Comparison of ENCODE assay signal across 8 cellular contexts in the genomic region with DNA sequence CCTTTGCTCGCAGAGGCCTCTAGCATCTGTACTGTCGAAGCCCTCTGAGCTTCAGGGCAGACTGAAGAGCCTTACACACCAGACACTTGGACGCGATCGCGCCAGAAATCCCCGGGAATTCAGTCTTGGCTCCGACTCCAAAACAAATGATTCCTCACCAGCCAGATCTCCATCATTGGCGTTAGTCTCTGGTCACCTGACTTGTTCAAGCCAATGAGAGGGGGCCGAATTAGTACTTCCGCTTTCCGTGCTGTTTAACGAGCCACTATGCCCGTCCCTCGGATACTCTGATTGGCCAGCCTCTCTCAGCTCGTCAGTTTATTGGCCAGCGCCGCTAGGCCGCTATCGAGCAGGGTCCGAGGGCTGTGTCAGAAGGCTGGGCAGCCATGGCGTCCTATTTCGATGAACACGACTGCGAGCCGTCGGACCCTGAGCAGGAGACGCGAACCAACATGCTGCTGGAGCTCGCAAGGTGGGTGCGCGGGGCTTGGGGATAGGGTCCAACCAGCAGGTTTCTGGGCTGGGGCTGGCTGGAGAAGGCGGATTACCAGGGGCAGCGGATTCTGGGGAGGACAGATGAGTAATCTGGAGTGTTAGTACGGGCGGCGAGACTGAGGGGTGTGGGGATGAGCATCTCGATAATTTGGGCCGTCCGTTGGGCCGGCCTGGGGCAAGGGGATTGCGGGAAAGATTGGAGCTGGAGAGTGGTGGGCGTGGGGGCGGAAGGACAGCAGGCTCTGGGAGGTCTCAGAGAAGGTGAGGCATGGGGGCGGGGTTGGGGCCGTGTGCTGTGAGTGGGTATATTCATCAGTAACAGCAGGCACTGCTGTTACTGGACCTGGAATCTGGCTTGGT. TPM values are rescaled to one million over a fixed set of nuclear protein-coding genes. Genes with fewer than 3 reads are reported as not detected.
DNase-seq lines count a peak whose midpoint lies in the region; ATAC-seq, FAIRE-seq and TF ChIP-seq lines count a peak whose summit lies in the region.

A gene with protein sequence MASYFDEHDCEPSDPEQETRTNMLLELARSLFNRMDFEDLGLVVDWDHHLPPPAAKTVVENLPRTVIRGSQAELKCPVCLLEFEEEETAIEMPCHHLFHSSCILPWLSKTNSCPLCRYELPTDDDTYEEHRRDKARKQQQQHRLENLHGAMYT (plus strand): TSS at position 368 of the 855 bp plus-strand sequence. CDS start 19 bp downstream, at position 387.

- no peak within 1 kb of the TSS for H3K23ac ChIP-seq in H1 (ENCODE audit: insufficient read length)

- H4K8ac ChIP-seq in H1 (ENCODE audit: extremely low read depth, insufficient read depth, low read length): peak within 1 kb of the TSS; percentile 93; the same call in 1 of the 2 replicates

- H3K79me2 ChIP-seq in H1 (ENCODE audit: control insufficient read depth in 1 of 2, insufficient read depth in 2 of 2, low read length in 2 of 2): peaks cover 0 to 18% of the 10 kb centered on the region in 2 experiments; a peak in 3 of 4 replicates

- H3K4me3 Mint-ChIP-seq in memory B cell: peak within 1 kb of the TSS; percentile 100

- no peaks in the 10 kb centered on the region for H3K9me3 Mint-ChIP-seq in memory B cell

- CTCF ChIA-PET in H1 (lab: Charles Lee; ENCODE audit: partially characterized antibody): interaction anchor here (0.6 to 2.5 kb wide), 6 partner anchors 9 to 274 kb away, joined by 3 to 6 read pairs (median 4); no protein-coding TSS in a partner anchor

- H4K91ac ChIP-seq in H1 (replicated peaks; ENCODE audit: insufficient read length, low read length): peak within 1 kb of the TSS; percentile 68

- peak within 1 kb of the TSS; percentile 83 for H3K27ac ChIP-seq in H1 (ENCODE audit: low read depth, low read length)

- DNase-seq in COLO829 (ENCODE audit: low spot score) (peak; percentile 97), HTR-8/SVneo (ENCODE audit: insufficient read length, low spot score) (peak; percentile 99), NOMO-1 treated with dmso at 0.1 percent for 144 hours (lab: John Stamatoyannopoulos, UW; ENCODE audit: unreplicated experiment) (peak; percentile 98), H1 (ENCODE audit: low read depth in 1 of 2, low spot score in 2 of 2) (peak; percentile 85 to 91), memory B cell (ENCODE audit: low spot score in 2 of 2) (peak; percentile 72 to 86)
- peak; percentile 66 to 76 (median 72) for DNase-seq in activated CD8-positive, alpha-beta memory T cell treated with anti-CD3 and anti-CD28 coated beads for 48 hours (ENCODE audit: low read depth in 2 of 3, low spot score in 2 of 3)
- DNase-seq in stimulated activated CD8-positive, alpha-beta memory T cell treated with anti-CD3 and anti-CD28 coated beads, Interleukin-12 subunit alpha, Interleukin-12 subunit beta, amount 100 ng/mL, for 24 hours (ENCODE audit: extremely low read depth): peak; percentile 74

- POLR2A ChIA-PET in H1 (lab: Charles Lee; ENCODE audit: partially characterized antibody): interaction anchor here (0.9 to 3.8 kb wide), 15 partner anchors 10 to 241 kb away, joined by 3 to 39 read pairs (median 7); a partner anchor contains a TSS

- no peaks in the 10 kb centered on the region for H3K9me3 ChIP-seq in H1 (ENCODE audit: insufficient read depth in 2 of 2, low read depth in 1 of 2, low read length in 1 of 2)

- H2BK120ac ChIP-seq in H1 (replicated peaks; ENCODE audit: low read depth, low read length): peak within 1 kb of the TSS; percentile 29

- no peak for TF ChIP-seq RAD21 in H1 (IDR thresholded peaks at IDR 0.05 in 1 of 2, conservative IDR thresholded peaks at IDR 0.05 in 1 of 2; ENCODE audit: low read depth in 2 of 2, low read length in 2 of 2)

- FAIRE-seq in HTR-8/SVneo (lab: Jason Lieb, UNC): peak; percentile 96
- FAIRE-seq in H1 (lab: Jason Lieb, UNC): peak; percentile 97

- H2AK5ac ChIP-seq in H1 (ENCODE audit: low read depth, low read length): no peak within 1 kb of the TSS

- H2BK15ac ChIP-seq in H1 (ENCODE audit: low read length): no peak within 1 kb of the TSS

- peak within 1 kb of the TSS; percentile 63 to 94 (median 89) for H3K9ac ChIP-seq in H1 (replicated peaks in 1 of 4; ENCODE audit: extremely low read depth in 1 of 4, low read depth in 3 of 4, low read length in 3 of 4)

- H3K27ac Mint-ChIP-seq in memory B cell: peak within 1 kb of the TSS; percentile 100

- peak within 1 kb of the TSS; percentile 98 for H3K4ac ChIP-seq in H1 (replicated peaks; ENCODE audit: insufficient read length, low read depth, low read length)

- peaks cover 0 to 11% (median 3%) of the 10 kb centered on the region in 4 experiments; a peak in 4 of 7 replicates for H3K4me1 ChIP-seq in H1 (replicated peaks in 1 of 4; ENCODE audit: control insufficient read depth in 3 of 4, insufficient read depth in 4 of 4, low read length in 3 of 4)

- TF ChIP-seq EP300 in H1 (IDR thresholded peaks at IDR 0.05; ENCODE audit: borderline replicate concordance in 1 of 2, low read depth in 2 of 2, low read length in 2 of 2): no peak

- peak within 1 kb of the TSS; percentile 49 for H3K14ac ChIP-seq in H1 (ENCODE audit: insufficient read length)

- H3K27me3 ChIP-seq in H1 (replicated peaks in 1 of 4; ENCODE audit: control insufficient read depth in 3 of 4, extremely low read depth in 1 of 4, insufficient read depth in 3 of 4, low read length in 3 of 4): no peaks in the 10 kb centered on the region

- no peak within 1 kb of the TSS for H2BK12ac ChIP-seq in H1 (ENCODE audit: low read depth, low read length)

- 2% methylated on average over 46 of the region's 46 CpGs; no CpG with 5 or more reads in 1 of the 2 experiments for WGBS in H1 (ENCODE audit: extremely low coverage in 1 of 2, insufficient coverage in 1 of 2, insufficient read length in 1 of 2, insufficient replicate concordance in 2 of 2, low coverage in 1 of 2, low lambda C conversion rate in 2 of 2, missing lambda C conversion rate in 1 of 2), 2 experiments

- H3K56ac ChIP-seq in H1 (replicated peaks; ENCODE audit: insufficient read length, low read depth, low read length): peak within 1 kb of the TSS; percentile 97

- H4K20me1 ChIP-seq in H1 (replicated peaks in 1 of 2; ENCODE audit: control insufficient read depth in 1 of 2, insufficient read depth in 2 of 2, low read length in 2 of 2): peaks cover 2 to 7% of the 10 kb centered on the region in 2 experiments

- peak within 1 kb of the TSS; percentile 85; the same call in 1 of the 2 replicates for H3K18ac ChIP-seq in H1 (ENCODE audit: extremely low read depth, low read length)

- TF ChIP-seq POLR2A in H1 (IDR thresholded peaks at IDR 0.05; ENCODE audit: control extremely low read depth in 1 of 2, low read depth in 2 of 2, low read length in 2 of 2): peak; percentile 78 to 84

- H3K36me3 ChIP-seq in H1 (ENCODE audit: control insufficient read depth in 2 of 4, insufficient read depth in 4 of 4, low read length in 3 of 4): peaks cover 4 to 21% (median 7%) of the 10 kb centered on the region in 4 experiments; a peak in 4 of 8 replicates

- peaks cover 2% of the 10 kb centered on the region for H3K36me3 Mint-ChIP-seq in memory B cell

- peak within 1 kb of the TSS; percentile 96; the same call in 1 of the 2 replicates for H2AFZ ChIP-seq in H1 (ENCODE audit: low read length)

- H3K79me1 ChIP-seq in H1 (ENCODE audit: low read depth, low read length): peaks cover 2% of the 10 kb centered on the region; the same call in 1 of the 2 replicates

- H3K23me2 ChIP-seq in H1 (ENCODE audit: low read depth, low read length): peaks cover 13% of the 10 kb centered on the region

- no peaks in the 10 kb centered on the region for H3K27me3 Mint-ChIP-seq in memory B cell

- H2BK5ac ChIP-seq in H1 (ENCODE audit: low read depth, low read length): peak within 1 kb of the TSS; percentile 60

- no peak for TF ChIP-seq CTCF in H1 (IDR thresholded peaks at IDR 0.05; ENCODE audit: control extremely low read depth in 1 of 3, insufficient read depth in 1 of 3, low read depth in 1 of 3, low read length in 3 of 3)

- peaks cover 19% of the 10 kb centered on the region for H3K4me1 Mint-ChIP-seq in memory B cell

- peak within 1 kb of the TSS; percentile 70 for H4K5ac ChIP-seq in H1 (ENCODE audit: insufficient read length, low read depth, low read length)

- ATAC-seq in GM21367 (IDR thresholded peaks at IDR 0.05; ENCODE audit: unreplicated experiment) (peak; percentile 97), memory B cell (ENCODE audit: low read depth) (peak; percentile 99)

- peak within 1 kb of the TSS; percentile 77 to 88 (median 84) for H3K4me3 ChIP-seq in H1 (ENCODE audit: extremely low read depth in 1 of 4, insufficient read depth in 2 of 4, low read depth in 3 of 4, low read length in 4 of 4)

- H3K4me2 ChIP-seq in H1 (ENCODE audit: insufficient read depth in 1 of 2, low read depth in 2 of 2, low read length in 2 of 2): peak within 1 kb of the TSS; percentile 78 to 98

- no peak within 1 kb of the TSS for H2BK20ac ChIP-seq in H1 (ENCODE audit: low read length)

TF ChIP-seq in H1, 55 proteins besides CTCF, POLR2A, EP300 and RAD21 (continues in another document):
- TF ChIP-seq PHF8 (conservative IDR thresholded peaks at IDR 0.05; ENCODE audit: low read depth, low read length) (peak; percentile 80), RXRA (IDR thresholded peaks at IDR 0.05; ENCODE audit: insufficient read depth, low read depth, low read length) (no peak), TAF1 (IDR thresholded peaks at IDR 0.05; ENCODE audit: low read depth, low read length) (peak; percentile 81), POU5F1 (IDR thresholded peaks at IDR 0.05; ENCODE audit: low read depth, low read length) (no peak), NRF1 (IDR thresholded peaks at IDR 0.05; ENCODE audit: low read depth, low read length) (no peak), SRF (IDR thresholded peaks at IDR 0.05; ENCODE audit: low read depth, low read length) (no peak), SP2 (IDR thresholded peaks at IDR 0.05; ENCODE audit: low read length) (peak; percentile 17; the same call in 1 of the 2 replicates), GABPA (IDR thresholded peaks at IDR 0.05; ENCODE audit: borderline replicate concordance, insufficient read depth, low read length) (no peak), BCL11A (IDR thresholded peaks at IDR 0.05; ENCODE audit: low read depth in 2 of 2, low read length in 2 of 2) (no peak)
- TF ChIP-seq, protein P1, sequence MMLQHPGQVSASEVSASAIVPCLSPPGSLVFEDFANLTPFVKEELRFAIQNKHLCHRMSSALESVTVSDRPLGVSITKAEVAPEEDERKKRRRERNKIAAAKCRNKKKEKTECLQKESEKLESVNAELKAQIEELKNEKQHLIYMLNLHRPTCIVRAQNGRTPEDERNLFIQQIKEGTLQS (IDR thresholded peaks at IDR 0.05; ENCODE audit: insufficient read depth, low read depth, low read length): no peak

RNA-seq across cellular contexts. Expression of the gene that starts here (rescaled TPM):
- total RNA-seq in H1 (2021; fragmentation: NEBNext Ultra II Directional; extraction: Animal tissue kit (Norgen Biotek cat#: 25700)): 97.2 and 99.5 TPM in 2 replicates
- 398 and 514 TPM in 2 replicates for polyA plus RNA-seq in H1 (2011; rRNA removed)
- polyA plus RNA-seq in H1 (2011; cell fraction: cytosol; rRNA removed): 335 TPM
- polyA plus RNA-seq in H1 (2011; cell fraction: nucleus; rRNA removed): 327 TPM
- 151 to 246 TPM (median 213 TPM) in 4 replicates for polyA plus RNA-seq in H1 (2012, experiment 1 of 2)
- polyA plus RNA-seq in H1 (2012, experiment 2 of 2): 395 TPM
- polyA plus RNA-seq in H1 (2013, experiment 1 of 2): 279 TPM
- 252 TPM for polyA plus RNA-seq in H1 (2013, experiment 2 of 2)
- 113 and 120 TPM in 2 replicates for polyA minus RNA-seq in H1 (2011; rRNA and poly(A)+ RNA removed)
- polyA minus RNA-seq in H1 (2011; cell fraction: cytosol; rRNA and poly(A)+ RNA removed): 36.7 TPM
- 67.3 TPM for polyA minus RNA-seq in H1 (2011; cell fraction: nucleus; rRNA and poly(A)+ RNA removed)

Comparison
In these comparisons a context has a peak if more than half of its experiments do, and no peak if none do; other contexts are left out.
1. Peak in every context shown above with its lines: DNase-seq, ATAC-seq, H3K4me3 ChIP-seq and H3K27ac ChIP-seq.